In the genomic region with DNA sequence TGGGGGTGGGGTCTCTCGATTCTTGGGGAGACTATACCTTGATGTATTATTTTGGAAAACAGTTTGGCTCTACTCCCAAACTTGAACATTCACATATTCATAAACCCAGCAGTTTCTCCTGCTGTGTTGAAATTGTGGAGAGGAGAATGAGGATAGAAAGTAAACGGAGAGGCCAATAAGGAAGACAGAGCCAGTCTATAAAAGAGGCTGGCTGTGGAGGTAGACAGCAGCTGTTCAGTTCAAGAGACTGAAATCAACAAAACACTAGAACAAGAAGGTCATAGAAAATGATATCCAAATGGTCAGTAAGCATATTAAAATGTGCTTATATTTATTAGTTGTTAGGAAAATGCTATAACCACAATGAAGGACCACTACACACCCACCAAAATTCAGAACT, we compare ENCODE assay signal across 20 cellular contexts.
"Had no signal": no experiment of that assay in that cellular context is flagged by ENCODE, and none has a peak within 500 bp of the region (broad histone marks: within the 10 kb centered on the region; RNA-seq: fewer than 3 reads in every experiment).

No MANE protein-coding gene starts in this region.

- H3K36me3 ChIP-seq: right lobe of liver, thoracic aorta, tibial nerve, upper lobe of right lung, uterus had no signal

- DNase-seq: dorsolateral prefrontal cortex; effector CD4-positive, alpha-beta T cell; hypothalamus; immature natural killer cell; mesenchymal stem cell; naive thymus-derived CD8-positive, alpha-beta T cell; nephron progenitor cell; nucleus accumbens; retina; right lobe of liver; small intestine; stimulated activated CD4-positive, alpha-beta T cell treated with anti-CD3 and anti-CD28 coated beads, Interleukin-15, amount 100 ng/mL, for 24 hours; stimulated activated CD4-positive, alpha-beta T cell treated with anti-CD3 and anti-CD28 coated beads, Interleukin-2, amount 100 ng/mL, for 48 hours; stimulated activated naive B cell treated with anti-CD40 and anti-IgM and Interleukin-4, amounts not matched to agents 10 μg/mL and 1 μg/mL and 100 μg/mL, for 72 hours; upper lobe of right lung; uterus had no signal

- H3K27me3 ChIP-seq: dorsolateral prefrontal cortex, right lobe of liver, tibial nerve, upper lobe of right lung, uterus had no signal

- H3K9me3 ChIP-seq: right lobe of liver, thoracic aorta, tibial nerve, upper lobe of right lung, uterus had no signal

- H3K27ac ChIP-seq: dorsolateral prefrontal cortex, right lobe of liver, thoracic aorta, tibial nerve, upper lobe of right lung, uterus had no signal

- H3K4me3 ChIP-seq: dorsolateral prefrontal cortex, lung, right lobe of liver, thoracic aorta, tibial nerve, upper lobe of right lung, uterus had no signal

- ATAC-seq: left lobe of liver; naive thymus-derived CD8-positive, alpha-beta T cell; right lobe of liver; stimulated activated naive B cell treated with anti-CD40 and anti-IgM and Interleukin-4, amounts not matched to agents 10 μg/mL and 1 μg/mL and 100 μg/mL, for 72 hours; upper lobe of right lung had no signal

- H3K4me1 ChIP-seq: tibial nerve, upper lobe of right lung, uterus had no signal
